Comparison of ENCODE assay signal across 9 cellular contexts in genomic region chr1:107750364-107750959, GRCh38.
DNase-seq lines count a peak whose midpoint lies in the region; ATAC-seq and TF ChIP-seq lines count a peak whose summit lies in the region.
"Had no signal": no experiment of that assay in that cellular context is flagged by ENCODE, and none has a peak within 500 bp of the region (broad histone marks: within the 10 kb centered on the region; RNA-seq: fewer than 3 reads in every experiment).

No MANE protein-coding gene starts in this region.

- no peaks in the 10 kb centered on the region for H3K36me3 ChIP-seq in adrenal gland (replicated peaks in 1 of 2)

- peak in 5 of 6 experiments; percentile 32 to 64 (median 45) for TF ChIP-seq CTCF in adrenal gland (IDR thresholded peaks at IDR 0.05)

- no peaks in the 10 kb centered on the region for H3K4me1 ChIP-seq in adrenal gland (replicated peaks in 1 of 2)

- H3K9me3 ChIP-seq in adrenal gland (replicated peaks in 1 of 3), result no peaks in the 10 kb centered on the region
- H3K9me3 ChIP-seq: BLaER1 treated with 17β-estradiol and CSF1 and Interleukin-3, amounts not matched to agents 10 nM and 100 nM had no signal

- 29 to 37% (median 35%) methylated on average over 6 of the region's 6 CpGs for WGBS in adrenal gland, 4 donors

- ATAC-seq in HG03460 (IDR thresholded peaks at IDR 0.05; ENCODE audit: unreplicated experiment), result no peak

- no peaks in the 10 kb centered on the region for H3K27me3 ChIP-seq in adrenal gland
- H3K27me3 ChIP-seq: BLaER1 treated with 17β-estradiol and CSF1 and Interleukin-3, amounts not matched to agents 10 nM and 100 nM had no signal

- intact Hi-C loops in adrenal gland (cut with DNase I), result no loop called here

- no peak overlapping the region for H3K27ac ChIP-seq in adrenal gland

- DNase-seq in NK-92 treated with Interleukin-12 subunit alpha and Interleukin-12 subunit beta, amount 100 ng/mL, for 24 hours (lab: John Stamatoyannopoulos, UW), result peak; percentile 4
- no peak for DNase-seq in NK-92 (lab: John Stamatoyannopoulos, UW; ENCODE audit: unreplicated experiment)
- DNase-seq in HT-29 (ENCODE audit: low spot score), result peak; percentile 86
- DNase-seq in NCI-H774 (lab: John Stamatoyannopoulos, UW), result peak; percentile 67
- DNase-seq in adrenal gland, result peak; percentile 37 to 83 (median 58)
- DNase-seq in iPS-NIHi11 (ENCODE audit: low spot score), result peak; percentile 55
- peak; percentile 38 to 55 for DNase-seq in stimulated activated CD4-positive, alpha-beta T cell treated with anti-CD3 and anti-CD28 coated beads, Interleukin-2, amount 100 ng/mL, for 24 hours

- no peak overlapping the region for H3K4me3 ChIP-seq in adrenal gland
- H3K4me3 ChIP-seq: BLaER1 treated with 17β-estradiol and CSF1 and Interleukin-3, amounts not matched to agents 10 nM and 100 nM had no signal

- TF ChIP-seq POLR2A in adrenal gland (IDR thresholded peaks at IDR 0.05), result no peak
